19 cellular contexts compared by ENCODE assay signal in the genomic region with DNA sequence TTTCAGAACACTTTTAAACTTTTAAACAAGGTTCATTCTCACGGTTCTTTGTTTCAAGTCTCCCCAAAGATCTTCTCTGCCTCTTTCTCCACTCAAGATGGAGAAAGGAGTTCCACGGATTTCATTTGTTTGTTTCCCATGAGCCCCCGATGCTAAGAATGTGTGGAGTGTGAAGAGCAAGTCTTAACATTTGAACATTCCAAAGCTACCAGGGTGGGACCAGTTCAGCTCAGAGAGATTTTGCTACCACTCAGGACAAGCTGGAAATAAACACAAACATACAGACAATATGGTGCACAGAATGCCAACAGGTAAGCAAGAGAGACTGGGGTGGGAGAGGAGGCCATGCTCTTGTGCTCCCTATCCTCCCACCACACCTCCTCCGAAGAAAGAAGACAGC.
"Had no signal": no experiment of that assay in that cellular context is flagged by ENCODE, and none has a peak within 500 bp of the region (broad histone marks: within the 10 kb centered on the region; RNA-seq: fewer than 3 reads in every experiment).

No MANE protein-coding gene starts in this region.

- ATAC-seq: foreskin keratinocyte; left colon; left ventricle myocardium superior; natural killer cell treated with Interleukin-12 subunit alpha and Interleukin-12 subunit beta and Interleukin-15 and Interleukin-18, amount 100 ng/mL, for 72 hours; pancreas; sciatic nerve had no signal

- H3K9me3 ChIP-seq: pancreas, prostate gland, vagina had no signal

- FAIRE-seq: endothelial cell of umbilical vein, pancreas had no signal

- DNase-seq: dermis blood vessel endothelial cell; endodermal cell; erythroblast; foreskin keratinocyte; head of caudate nucleus; left colon; left ventricle myocardium superior; mammary epithelial cell; occipital lobe; pancreas; retina; stimulated activated naive CD4-positive, alpha-beta T cell had no signal

- H3K4me3 ChIP-seq: hepatocyte, pancreas, prostate gland, skin epidermis, vagina had no signal

- H3K27ac ChIP-seq: foreskin keratinocyte, hepatocyte, prostate gland, skin epidermis, vagina had no signal

- H3K4me2 ChIP-seq: hepatocyte had no signal

- H3K36me3 ChIP-seq: pancreas, prostate gland, vagina had no signal

- H3K27me3 ChIP-seq: foreskin keratinocyte, hepatocyte, pancreas, vagina had no signal

- H2AFZ ChIP-seq: hepatocyte had no signal
